In the genomic region with DNA sequence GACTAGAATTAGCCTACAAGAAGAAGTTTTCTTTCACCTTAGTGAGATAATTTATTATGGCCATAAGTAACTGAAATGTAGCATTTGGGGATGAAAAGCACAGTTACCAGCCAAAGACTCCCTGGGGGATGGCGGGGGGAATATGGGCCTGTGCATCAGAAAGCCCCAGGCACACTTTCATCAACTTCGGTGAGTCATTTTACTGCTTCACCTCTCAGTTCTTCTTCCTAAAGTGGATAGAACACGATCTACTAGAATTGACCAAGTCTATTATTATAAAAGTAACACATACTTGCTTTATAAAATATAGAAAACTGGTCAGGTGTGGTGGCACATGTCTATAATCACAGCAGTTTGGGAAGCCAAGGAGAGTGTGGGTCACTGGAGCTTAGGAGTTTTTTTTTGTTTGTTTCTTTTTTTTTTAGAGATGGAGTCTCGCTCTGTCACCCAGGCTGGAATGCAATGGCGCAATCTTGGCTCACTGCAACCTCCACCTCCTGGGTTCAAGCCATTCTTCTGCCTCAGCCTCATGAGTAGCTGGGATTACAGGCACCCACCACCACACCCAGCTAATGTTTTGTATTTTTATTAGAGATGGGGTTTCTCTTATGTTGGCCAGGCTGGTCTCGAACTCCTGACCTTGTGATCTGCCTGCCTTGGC, we compare ENCODE assay signal across 11 cellular contexts.
DNase-seq lines count a peak whose midpoint lies in the region; ATAC-seq and TF ChIP-seq lines count a peak whose summit lies in the region.
"Had no signal": no experiment of that assay in that cellular context is flagged by ENCODE, and none has a peak within 500 bp of the region (broad histone marks: within the 10 kb centered on the region; RNA-seq: fewer than 3 reads in every experiment).

No MANE protein-coding gene starts in this region.

- H3K4me1 Mint-ChIP-seq in type B pancreatic cell (ENCODE audit: unreplicated experiment): peaks cover 7% of the 10 kb centered on the region

- peak; percentile 50 for DNase-seq in RWPE1 (ENCODE audit: low spot score)
- peak; percentile 80 for DNase-seq in mesenchymal stem cell
- no peak for DNase-seq in DMS153 treated with DMSO at 0.1 percent for 48 hours (lab: John Stamatoyannopoulos, UW; ENCODE audit: unreplicated experiment)
- no peak for DNase-seq in type B pancreatic cell (ENCODE audit: extremely low spot score, unreplicated experiment)
- no peak for DNase-seq in NCI-H1417 treated with DMSO at 0.1 percent for 48 hours (lab: John Stamatoyannopoulos, UW)
- DNase-seq in HuH-7 (ENCODE audit: low spot score): no peak
- DNase-seq: activated CD4-positive, alpha-beta T cell treated with anti-CD3 and anti-CD28 coated beads for 4 hours; upper lobe of left lung had no signal

- no peak overlapping the region for H4K8ac ChIP-seq in mesenchymal stem cell (ENCODE audit: low read length)

- 80% methylated on average over 2 of the region's 6 CpGs for WGBS in mesenchymal stem cell

- H3K4ac ChIP-seq in mesenchymal stem cell (ENCODE audit: low read depth in 1 of 2, low read length in 2 of 2): peak overlapping the region in 1 of 2 experiments; percentile 76

- H3K14ac ChIP-seq in mesenchymal stem cell (ENCODE audit: low read length in 2 of 2): peak overlapping the region in 1 of 2 experiments; percentile 80

- H3K9me3 ChIP-seq in mesenchymal stem cell (ENCODE audit: control insufficient read depth, low read length): no peaks in the 10 kb centered on the region
- H3K9me3 ChIP-seq: upper lobe of left lung had no signal

- H4K91ac ChIP-seq in mesenchymal stem cell (ENCODE audit: low read length): no peak overlapping the region

- peaks cover 20% of the 10 kb centered on the region for H3K4me1 ChIP-seq in mesenchymal stem cell (ENCODE audit: control insufficient read depth, insufficient read depth, low read depth, low read length)

- H3K27me3 Mint-ChIP-seq in type B pancreatic cell: no peaks in the 10 kb centered on the region

- H3K4me2 ChIP-seq in mesenchymal stem cell (ENCODE audit: low read length, poor library complexity, severe bottlenecking): no peak overlapping the region

- H3K27me3 ChIP-seq in mesenchymal stem cell (ENCODE audit: control insufficient read depth in 1 of 2, insufficient read depth in 1 of 2, low read length in 2 of 2): no peaks in the 10 kb centered on the region
- H3K27me3 ChIP-seq: upper lobe of left lung had no signal

- H2BK120ac ChIP-seq in mesenchymal stem cell (ENCODE audit: low read depth, low read length): no peak overlapping the region

- no peak overlapping the region for H2AFZ ChIP-seq in mesenchymal stem cell (ENCODE audit: low read depth, low read length)

- H2BK5ac ChIP-seq in mesenchymal stem cell (ENCODE audit: low read depth, low read length, poor library complexity, severe bottlenecking): peak overlapping the region; percentile 98

- H3K79me1 ChIP-seq in mesenchymal stem cell (replicated peaks; ENCODE audit: low read length, poor library complexity, severe bottlenecking): peaks cover 6% of the 10 kb centered on the region

- H2AK5ac ChIP-seq in mesenchymal stem cell (ENCODE audit: low read length, severe bottlenecking): peak overlapping the region; percentile 96

- H3K27ac Mint-ChIP-seq in type B pancreatic cell: no peak overlapping the region

- no peak overlapping the region for H3K4me3 ChIP-seq in mesenchymal stem cell (ENCODE audit: insufficient read depth in 1 of 2, low read depth in 1 of 2, low read length in 2 of 2)
- H3K4me3 ChIP-seq: upper lobe of left lung had no signal

- H3K18ac ChIP-seq in mesenchymal stem cell (ENCODE audit: low read depth in 1 of 2, low read length in 2 of 2): peak overlapping the region in 1 of 2 experiments; percentile 45

- no peak overlapping the region for H2BK15ac ChIP-seq in mesenchymal stem cell (ENCODE audit: low read depth, poor library complexity, severe bottlenecking)

- ATAC-seq in GM18502 (IDR thresholded peaks at IDR 0.05; ENCODE audit: poor library complexity, unreplicated experiment): peak; percentile 55
- peak; percentile 30 for ATAC-seq in HG02938 (IDR thresholded peaks at IDR 0.05; ENCODE audit: unreplicated experiment)

- CTCF ChIA-PET in RWPE1 (lab: Yijun Ruan, JAX): no interaction called here

- H3K4me3 Mint-ChIP-seq in type B pancreatic cell: no peak overlapping the region
- H3K4me3 Mint-ChIP-seq: brain had no signal

- POLR2A ChIA-PET in RWPE1 (lab: Yijun Ruan, JAX; ENCODE audit: low non-redundant PET): no interaction called here

- no peak overlapping the region for H3K23ac ChIP-seq in mesenchymal stem cell (ENCODE audit: low read length in 2 of 2)

- no peaks in the 10 kb centered on the region for H3K36me3 Mint-ChIP-seq in type B pancreatic cell
- H3K36me3 Mint-ChIP-seq: brain had no signal

- H2BK12ac ChIP-seq in mesenchymal stem cell (ENCODE audit: low read length in 2 of 2): peak overlapping the region in 1 of 2 experiments; percentile 33

- peak overlapping the region; percentile 89 for H3K9ac ChIP-seq in mesenchymal stem cell (ENCODE audit: low read length)

- H3K27ac ChIP-seq in RWPE1 (peak overlapping the region; percentile 89), mesenchymal stem cell (ENCODE audit: low read length, poor library complexity, severe bottlenecking) (peak overlapping the region; percentile 99)
- H3K27ac ChIP-seq: upper lobe of left lung had no signal

- TF ChIP-seq CTCF in RWPE1 (conservative IDR thresholded peaks at IDR 0.05; ENCODE audit: low read depth) (no peak), type B pancreatic cell (conservative IDR thresholded peaks at IDR 0.05) (no peak)

- no peaks in the 10 kb centered on the region for H3K9me3 Mint-ChIP-seq in type B pancreatic cell
- H3K9me3 Mint-ChIP-seq: brain had no signal

- H3K36me3 ChIP-seq in mesenchymal stem cell (ENCODE audit: control insufficient read depth in 1 of 2, insufficient read depth in 2 of 2, low read depth in 1 of 2, low read length in 2 of 2): no peaks in the 10 kb centered on the region
- H3K36me3 ChIP-seq: upper lobe of left lung had no signal

Comparison
In these comparisons a context has a peak if more than half of its experiments do, and no peak if none do; other contexts are left out.
1. DNase-seq: peak in RWPE1 (single experiment) and mesenchymal stem cell (single experiment); none in DMS153 treated with DMSO at 0.1 percent for 48 hours (single experiment), type B pancreatic cell (single experiment), NCI-H1417 treated with DMSO at 0.1 percent for 48 hours (single experiment) and HuH-7 (single experiment).